2 cellular contexts compared by ENCODE assay signal in genomic region chr1:214305164-214305751, GRCh38.
TF ChIP-seq lines count a peak whose summit lies in the region.

No MANE protein-coding gene starts in this region.

TF ChIP-seq in HepG2, 621 proteins besides CTCF, POLR2A, EP300 and RAD21:
- TF ChIP-seq DR1 (CRISPR knock-in tag; IDR thresholded peaks at IDR 0.05) = no peak
- TF ChIP-seq MAFF (IDR thresholded peaks at IDR 0.05; ENCODE audit: low read depth, low read length) = peak; percentile 62
- no peak for TF ChIP-seq ZFP37 (CRISPR knock-in tag; IDR thresholded peaks at IDR 0.05; ENCODE audit: borderline replicate concordance)
- TF ChIP-seq MAFK (conservative IDR thresholded peaks at IDR 0.05 in 1 of 2, IDR thresholded peaks at IDR 0.05 in 1 of 2; ENCODE audit: low read length in 2 of 2) = peak; percentile 45 to 54

TF ChIP-seq in GM23338, 12 proteins besides CTCF, POLR2A, EP300 and RAD21:
- TF ChIP-seq ZNF114 (CRISPR knock-in tag; IDR thresholded peaks at IDR 0.05) (no peak), NANOG (IDR thresholded peaks at IDR 0.05; ENCODE audit: borderline replicate concordance) (no peak), JUNB (IDR thresholded peaks at IDR 0.05; ENCODE audit: unreplicated experiment) (no peak), ETS1 (IDR thresholded peaks at IDR 0.05) (no peak), REST (IDR thresholded peaks at IDR 0.05; ENCODE audit: unreplicated experiment) (no peak), ZNF462 (CRISPR knock-in tag; IDR thresholded peaks at IDR 0.05) (no peak), STAT1 (IDR thresholded peaks at IDR 0.05; ENCODE audit: unreplicated experiment) (no peak), EZH2 (IDR thresholded peaks at IDR 0.05; ENCODE audit: low read depth, unreplicated experiment) (no peak), EZH2phosphoT487 (IDR thresholded peaks at IDR 0.05; ENCODE audit: unreplicated experiment) (no peak), POLR2AphosphoS5 (IDR thresholded peaks at IDR 0.05; ENCODE audit: low read depth) (no peak), CREB1 (CRISPR knock-in tag; IDR thresholded peaks at IDR 0.05; ENCODE audit: low read depth) (no peak), ZNF331 (CRISPR knock-in tag; IDR thresholded peaks at IDR 0.05; ENCODE audit: low read depth) (no peak)
